In genomic region chr2:144304127-144304665, GRCh38 we compare ENCODE assay signal across 25 cellular contexts.
"Had no signal": no experiment of that assay in that cellular context is flagged by ENCODE, and none has a peak within 500 bp of the region (broad histone marks: within the 10 kb centered on the region; RNA-seq: fewer than 3 reads in every experiment).

No MANE protein-coding gene starts in this region.

- DNase-seq: dermis blood vessel endothelial cell; effector memory CD4-positive, alpha-beta T cell; erythroblast; esophagus squamous epithelium; foreskin melanocyte; glutamatergic neuron; heart right ventricle; hippocampal formation; left cardiac atrium; left lung; mesenchymal stem cell; mucosa of descending colon; naive B cell; nephron progenitor cell; nucleus accumbens; stimulated activated CD4-positive, alpha-beta T cell treated with anti-CD3 and anti-CD28 coated beads, Interleukin-12 subunit alpha, Interleukin-12 subunit beta, amount 100 ng/mL, for 4 hours; stimulated activated CD4-positive, alpha-beta T cell treated with anti-CD3 and anti-CD28 coated beads, Interleukin-1b, Interleukin-23, amount 100 ng/mL, for 48 hours; stimulated activated CD4-positive, alpha-beta T cell treated with anti-CD3 and anti-CD28 coated beads, Interleukin-4, amount 100 ng/mL, for 1 hour; stimulated activated CD8-positive, alpha-beta memory T cell treated with anti-CD3 and anti-CD28 coated beads, Interleukin-4, amount 100 ng/mL, for 48 hours; stimulated activated naive CD4-positive, alpha-beta T cell treated with Interleukin-2 at 50 U/mL for 16 hours; stomach; thyroid gland; trophoblast cell had no signal

- ATAC-seq: heart right ventricle, left cardiac atrium, left lung, mucosa of descending colon, sciatic nerve had no signal

- H3K27me3 Mint-ChIP-seq: naive B cell had no signal

- H3K4me3 Mint-ChIP-seq: mesothelial cell of epicardium, naive B cell, nephron progenitor cell had no signal

- H3K4me1 Mint-ChIP-seq: mesothelial cell of epicardium, nephron progenitor cell had no signal

- H3K27ac Mint-ChIP-seq: mesothelial cell of epicardium, naive B cell, nephron progenitor cell had no signal
